ENCODE assay signal across 9 cellular contexts in genomic region chr1:248455045-248455444, GRCh38. TPM values are rescaled to one million over a fixed set of nuclear protein-coding genes. Genes with fewer than 3 reads are reported as not detected.
"Had no signal": no experiment of that assay in that cellular context is flagged by ENCODE, and none has a peak within 500 bp of the region (broad histone marks: within the 10 kb centered on the region; RNA-seq: fewer than 3 reads in every experiment).

No MANE protein-coding gene starts in this region.

RNA-seq across cellular contexts. Expression of gene OR2T2, which starts 9.6 kb away (rescaled TPM):
- total RNA-seq: LHCN-M2, MCF 10A, NCI-H460, PC-9, Right ventricle myocardium inferior, RPMI7951, SJCRH30, SK-MEL-5, T-cell had no signal

RNA-seq across cellular contexts. Expression of gene OR2T3, which starts 18.1 kb away (rescaled TPM):
- total RNA-seq: LHCN-M2, MCF 10A, NCI-H460, PC-9, Right ventricle myocardium inferior, RPMI7951, SJCRH30, SK-MEL-5, T-cell had no signal

RNA-seq across cellular contexts. Expression of gene OR2T5, which starts 33.3 kb away (rescaled TPM):
- total RNA-seq: LHCN-M2, MCF 10A, NCI-H460, PC-9, Right ventricle myocardium inferior, RPMI7951, SJCRH30, SK-MEL-5, T-cell had no signal

RNA-seq across cellular contexts. Expression of gene OR2T1, which starts 52.2 kb away (rescaled TPM):
- total RNA-seq: LHCN-M2, MCF 10A, NCI-H460, PC-9, Right ventricle myocardium inferior, RPMI7951, SJCRH30, SK-MEL-5, T-cell had no signal

RNA-seq across cellular contexts. Expression of gene OR2G6, which starts 52.8 kb away (rescaled TPM):
- total RNA-seq: LHCN-M2, MCF 10A, NCI-H460, PC-9, Right ventricle myocardium inferior, RPMI7951, SJCRH30, SK-MEL-5, T-cell had no signal
